In genomic region chr1:26284597-26285351, GRCh38 we compare ENCODE assay signal across 8 cellular contexts. TPM values are rescaled to one million over a fixed set of nuclear protein-coding genes. Genes with fewer than 3 reads are reported as not detected.
DNase-seq lines count a peak whose midpoint lies in the region; ATAC-seq and TF ChIP-seq lines count a peak whose summit lies in the region.

No MANE protein-coding gene starts in this region.

- POLR2A ChIA-PET in PC-9 (lab: Charles Lee; ENCODE audit: unreplicated experiment) = interaction anchor here (0.6 to 0.9 kb wide), 2 partner anchors 201 to 580 kb away, joined by 5 to 7 read pairs; no protein-coding TSS in a partner anchor

- peaks cover 9% of the 10 kb centered on the region; the same call in 1 of the 2 replicates for H3K79me2 ChIP-seq in PC-9 (ENCODE audit: low read depth)

- peaks cover 15% of the 10 kb centered on the region for H3K4me1 ChIP-seq in PC-9 (replicated peaks; ENCODE audit: insufficient read depth)

- DNase-seq in CD1c-positive myeloid dendritic cell (ENCODE audit: extremely low spot score) (peak; percentile 98), HFF-Myc (ENCODE audit: extremely low read depth, low read depth) (peak; percentile 87), PC-9 (peak; percentile 83 to 84), fibroblast of gingiva (ENCODE audit: low read depth) (peak; percentile 77), nucleus accumbens (lab: John Stamatoyannopoulos, UW) (peak in 44 of 56 donors; percentile 16 to 89 (median 54)), substantia nigra (lab: John Stamatoyannopoulos, UW) (peak in 29 of 49 donors; percentile 8 to 57 (median 38))
- DNase-seq in activated T-cell treated with anti-CD3 and anti-CD28 coated beads, Interleukin-2, amount 50 U/mL, for 1 hour = peak; percentile 88

- H3K27ac ChIP-seq in PC-9 (no peak overlapping the region), substantia nigra (ENCODE audit: low read depth, low read length, poor library complexity, severe bottlenecking) (no peak overlapping the region)

- H2AFZ ChIP-seq in PC-9 = no peak overlapping the region

- BruUV-seq in PC-9 (replicated peaks; lab: Mats Ljungman, UMichigan) = TSS peak; percentile 4

- H3K9me3 ChIP-seq in PC-9 (ENCODE audit: insufficient read depth, low read depth) = no peaks in the 10 kb centered on the region

- no peaks in the 10 kb centered on the region for H3K9me2 ChIP-seq in PC-9 (ENCODE audit: insufficient read depth)

- peak; percentile 79 for TF ChIP-seq CTCF in HFF-Myc (IDR thresholded peaks at IDR 0.05; ENCODE audit: low read depth, low read length, missing control alignments)
- TF ChIP-seq CTCF in PC-9 (conservative IDR thresholded peaks at IDR 0.05) = peak; percentile 65

- H3K36me3 ChIP-seq in PC-9 (ENCODE audit: low read depth) = no peaks in the 10 kb centered on the region

- ATAC-seq in HG03175 (IDR thresholded peaks at IDR 0.05; ENCODE audit: unreplicated experiment) = no peak

- H3K4me3 ChIP-seq in HFF-Myc (replicated peaks; ENCODE audit: low read depth, low read length) = no peak overlapping the region
- no peak overlapping the region for H3K4me3 ChIP-seq in PC-9

- H4K20me1 ChIP-seq in PC-9 (ENCODE audit: insufficient read depth) = 0 out of 2 replicates have a peak, but pooled peaks cover 3% of the 10 kb centered on the region

- CTCF ChIA-PET in PC-9 (lab: Charles Lee) = interaction anchor here (0.5 to 1.8 kb wide), 7 partner anchors 9 to 132 kb away, joined by 3 to 7 read pairs (median 5); no protein-coding TSS in a partner anchor

- intact Hi-C loops in PC-9 (cut with micrococcal nuclease; ENCODE audit: unreplicated experiment) = no loop called here

- H3K27me3 ChIP-seq in PC-9 (ENCODE audit: insufficient read depth, low read depth) = no peaks in the 10 kb centered on the region

- H3K4me2 ChIP-seq in PC-9 = 0 out of 2 replicates have a peak overlapping the region, but pooled peaks have one; percentile 40

- H3F3A ChIP-seq in PC-9 (ENCODE audit: insufficient read depth, low read depth) = peaks cover 4% of the 10 kb centered on the region; the same call in 1 of the 2 replicates

RNA-seq across cellular contexts. Expression of gene SH3BGRL3, which starts 4.9 kb away (rescaled TPM):
- 168 and 206 TPM in 2 replicates for total RNA-seq in PC-9 (2021)

RNA-seq across cellular contexts. Expression of gene UBXN11, which starts 21.7 kb away (rescaled TPM):
- total RNA-seq in PC-9 (2021) = 57.2 and 59.9 TPM in 2 replicates

RNA-seq across cellular contexts. Expression of gene CD52, which starts 33.0 kb away (rescaled TPM):
- 1.2 TPM in 1 of 2 replicates, not detected in the other for total RNA-seq in PC-9 (2021)

RNA-seq across cellular contexts. Expression of gene CEP85, which starts 50.8 kb away (rescaled TPM):
- total RNA-seq in PC-9 (2021) = 34.0 and 42.5 TPM in 2 replicates

Comparison
In these comparisons a context has a peak if more than half of its experiments do, and no peak if none do; other contexts are left out.
1. DNase-seq: peak in every context shown above with its lines; median percentile 98 in CD1c-positive myeloid dendritic cell; 88 in activated T-cell treated with anti-CD3 and anti-CD28 coated beads, Interleukin-2, amount 50 U/mL, for 1 hour; 87 in HFF-Myc; 84 in PC-9; 77 in fibroblast of gingiva; 54 in nucleus accumbens; 38 in substantia nigra.